1 cellular context compared by ENCODE assay signal in genomic region chr13:20441066-20441465, GRCh38.
TF ChIP-seq lines count a peak whose summit lies in the region.

No MANE protein-coding gene starts in this region.

TF ChIP-seq in GM23338, 12 proteins besides CTCF, POLR2A, EP300 and RAD21 (continued from another document):
- TF ChIP-seq, protein P1, sequence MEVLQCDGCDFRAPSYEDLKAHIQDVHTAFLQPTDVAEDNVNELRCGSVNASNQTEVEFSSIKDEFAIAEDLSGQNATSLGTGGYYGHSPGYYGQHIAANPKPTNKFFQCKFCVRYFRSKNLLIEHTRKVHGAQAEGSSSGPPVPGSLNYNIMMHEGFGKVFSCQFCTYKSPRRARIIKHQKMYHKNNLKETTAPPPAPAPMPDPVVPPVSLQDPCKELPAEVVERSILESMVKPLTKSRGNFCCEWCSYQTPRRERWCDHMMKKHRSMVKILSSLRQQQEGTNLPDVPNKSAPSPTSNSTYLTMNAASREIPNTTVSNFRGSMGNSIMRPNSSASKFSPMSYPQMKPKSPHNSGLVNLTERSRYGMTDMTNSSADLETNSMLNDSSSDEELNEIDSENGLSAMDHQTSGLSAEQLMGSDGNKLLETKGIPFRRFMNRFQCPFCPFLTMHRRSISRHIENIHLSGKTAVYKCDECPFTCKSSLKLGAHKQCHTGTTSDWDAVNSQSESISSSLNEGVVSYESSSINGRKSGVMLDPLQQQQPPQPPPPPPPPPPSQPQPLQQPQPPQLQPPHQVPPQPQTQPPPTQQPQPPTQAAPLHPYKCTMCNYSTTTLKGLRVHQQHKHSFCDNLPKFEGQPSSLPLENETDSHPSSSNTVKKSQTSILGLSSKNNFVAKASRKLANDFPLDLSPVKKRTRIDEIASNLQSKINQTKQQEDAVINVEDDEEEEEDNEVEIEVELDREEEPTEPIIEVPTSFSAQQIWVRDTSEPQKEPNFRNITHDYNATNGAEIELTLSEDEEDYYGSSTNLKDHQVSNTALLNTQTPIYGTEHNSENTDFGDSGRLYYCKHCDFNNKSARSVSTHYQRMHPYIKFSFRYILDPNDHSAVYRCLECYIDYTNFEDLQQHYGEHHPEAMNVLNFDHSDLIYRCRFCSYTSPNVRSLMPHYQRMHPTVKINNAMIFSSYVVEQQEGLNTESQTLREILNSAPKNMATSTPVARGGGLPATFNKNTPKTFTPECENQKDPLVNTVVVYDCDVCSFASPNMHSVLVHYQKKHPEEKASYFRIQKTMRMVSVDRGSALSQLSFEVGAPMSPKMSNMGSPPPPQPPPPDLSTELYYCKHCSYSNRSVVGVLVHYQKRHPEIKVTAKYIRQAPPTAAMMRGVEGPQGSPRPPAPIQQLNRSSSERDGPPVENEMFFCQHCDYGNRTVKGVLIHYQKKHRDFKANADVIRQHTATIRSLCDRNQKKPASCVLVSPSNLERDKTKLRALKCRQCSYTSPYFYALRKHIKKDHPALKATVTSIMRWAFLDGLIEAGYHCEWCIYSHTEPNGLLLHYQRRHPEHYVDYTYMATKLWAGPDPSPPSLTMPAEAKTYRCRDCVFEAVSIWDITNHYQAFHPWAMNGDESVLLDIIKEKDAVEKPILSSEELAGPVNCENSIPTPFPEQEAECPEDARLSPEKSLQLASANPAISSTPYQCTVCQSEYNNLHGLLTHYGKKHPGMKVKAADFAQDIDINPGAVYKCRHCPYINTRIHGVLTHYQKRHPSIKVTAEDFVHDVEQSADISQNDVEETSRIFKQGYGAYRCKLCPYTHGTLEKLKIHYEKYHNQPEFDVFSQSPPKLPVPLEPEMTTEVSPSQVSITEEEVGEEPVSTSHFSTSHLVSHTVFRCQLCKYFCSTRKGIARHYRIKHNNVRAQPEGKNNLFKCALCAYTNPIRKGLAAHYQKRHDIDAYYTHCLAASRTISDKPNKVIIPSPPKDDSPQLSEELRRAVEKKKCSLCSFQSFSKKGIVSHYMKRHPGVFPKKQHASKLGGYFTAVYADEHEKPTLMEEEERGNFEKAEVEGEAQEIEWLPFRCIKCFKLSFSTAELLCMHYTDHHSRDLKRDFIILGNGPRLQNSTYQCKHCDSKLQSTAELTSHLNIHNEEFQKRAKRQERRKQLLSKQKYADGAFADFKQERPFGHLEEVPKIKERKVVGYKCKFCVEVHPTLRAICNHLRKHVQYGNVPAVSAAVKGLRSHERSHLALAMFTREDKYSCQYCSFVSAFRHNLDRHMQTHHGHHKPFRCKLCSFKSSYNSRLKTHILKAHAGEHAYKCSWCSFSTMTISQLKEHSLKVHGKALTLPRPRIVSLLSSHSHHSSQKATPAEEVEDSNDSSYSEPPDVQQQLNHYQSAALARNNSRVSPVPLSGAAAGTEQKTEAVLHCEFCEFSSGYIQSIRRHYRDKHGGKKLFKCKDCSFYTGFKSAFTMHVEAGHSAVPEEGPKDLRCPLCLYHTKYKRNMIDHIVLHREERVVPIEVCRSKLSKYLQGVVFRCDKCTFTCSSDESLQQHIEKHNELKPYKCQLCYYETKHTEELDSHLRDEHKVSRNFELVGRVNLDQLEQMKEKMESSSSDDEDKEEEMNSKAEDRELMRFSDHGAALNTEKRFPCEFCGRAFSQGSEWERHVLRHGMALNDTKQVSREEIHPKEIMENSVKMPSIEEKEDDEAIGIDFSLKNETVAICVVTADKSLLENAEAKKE (CRISPR knock-in tag; IDR thresholded peaks at IDR 0.05): no peak
- no peak for TF ChIP-seq ZNF114 (CRISPR knock-in tag; IDR thresholded peaks at IDR 0.05)
- TF ChIP-seq CREB1 (CRISPR knock-in tag; IDR thresholded peaks at IDR 0.05; ENCODE audit: low read depth): no peak
- TF ChIP-seq NANOG (IDR thresholded peaks at IDR 0.05; ENCODE audit: borderline replicate concordance): no peak
- TF ChIP-seq JUNB (IDR thresholded peaks at IDR 0.05; ENCODE audit: unreplicated experiment): no peak
- TF ChIP-seq, protein P2, sequence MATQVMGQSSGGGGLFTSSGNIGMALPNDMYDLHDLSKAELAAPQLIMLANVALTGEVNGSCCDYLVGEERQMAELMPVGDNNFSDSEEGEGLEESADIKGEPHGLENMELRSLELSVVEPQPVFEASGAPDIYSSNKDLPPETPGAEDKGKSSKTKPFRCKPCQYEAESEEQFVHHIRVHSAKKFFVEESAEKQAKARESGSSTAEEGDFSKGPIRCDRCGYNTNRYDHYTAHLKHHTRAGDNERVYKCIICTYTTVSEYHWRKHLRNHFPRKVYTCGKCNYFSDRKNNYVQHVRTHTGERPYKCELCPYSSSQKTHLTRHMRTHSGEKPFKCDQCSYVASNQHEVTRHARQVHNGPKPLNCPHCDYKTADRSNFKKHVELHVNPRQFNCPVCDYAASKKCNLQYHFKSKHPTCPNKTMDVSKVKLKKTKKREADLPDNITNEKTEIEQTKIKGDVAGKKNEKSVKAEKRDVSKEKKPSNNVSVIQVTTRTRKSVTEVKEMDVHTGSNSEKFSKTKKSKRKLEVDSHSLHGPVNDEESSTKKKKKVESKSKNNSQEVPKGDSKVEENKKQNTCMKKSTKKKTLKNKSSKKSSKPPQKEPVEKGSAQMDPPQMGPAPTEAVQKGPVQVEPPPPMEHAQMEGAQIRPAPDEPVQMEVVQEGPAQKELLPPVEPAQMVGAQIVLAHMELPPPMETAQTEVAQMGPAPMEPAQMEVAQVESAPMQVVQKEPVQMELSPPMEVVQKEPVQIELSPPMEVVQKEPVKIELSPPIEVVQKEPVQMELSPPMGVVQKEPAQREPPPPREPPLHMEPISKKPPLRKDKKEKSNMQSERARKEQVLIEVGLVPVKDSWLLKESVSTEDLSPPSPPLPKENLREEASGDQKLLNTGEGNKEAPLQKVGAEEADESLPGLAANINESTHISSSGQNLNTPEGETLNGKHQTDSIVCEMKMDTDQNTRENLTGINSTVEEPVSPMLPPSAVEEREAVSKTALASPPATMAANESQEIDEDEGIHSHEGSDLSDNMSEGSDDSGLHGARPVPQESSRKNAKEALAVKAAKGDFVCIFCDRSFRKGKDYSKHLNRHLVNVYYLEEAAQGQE (IDR thresholded peaks at IDR 0.05; ENCODE audit: unreplicated experiment): no peak
- TF ChIP-seq ZNF331 (CRISPR knock-in tag; IDR thresholded peaks at IDR 0.05; ENCODE audit: low read depth): no peak
- TF ChIP-seq STAT1 (IDR thresholded peaks at IDR 0.05; ENCODE audit: unreplicated experiment): no peak
- TF ChIP-seq POLR2AphosphoS5 (IDR thresholded peaks at IDR 0.05; ENCODE audit: low read depth): no peak
- no peak for TF ChIP-seq EZH2 (IDR thresholded peaks at IDR 0.05; ENCODE audit: low read depth, unreplicated experiment)
- TF ChIP-seq EZH2phosphoT487 (IDR thresholded peaks at IDR 0.05; ENCODE audit: unreplicated experiment): no peak
